ENCODE assay signal across 1 cellular context in the genomic region with DNA sequence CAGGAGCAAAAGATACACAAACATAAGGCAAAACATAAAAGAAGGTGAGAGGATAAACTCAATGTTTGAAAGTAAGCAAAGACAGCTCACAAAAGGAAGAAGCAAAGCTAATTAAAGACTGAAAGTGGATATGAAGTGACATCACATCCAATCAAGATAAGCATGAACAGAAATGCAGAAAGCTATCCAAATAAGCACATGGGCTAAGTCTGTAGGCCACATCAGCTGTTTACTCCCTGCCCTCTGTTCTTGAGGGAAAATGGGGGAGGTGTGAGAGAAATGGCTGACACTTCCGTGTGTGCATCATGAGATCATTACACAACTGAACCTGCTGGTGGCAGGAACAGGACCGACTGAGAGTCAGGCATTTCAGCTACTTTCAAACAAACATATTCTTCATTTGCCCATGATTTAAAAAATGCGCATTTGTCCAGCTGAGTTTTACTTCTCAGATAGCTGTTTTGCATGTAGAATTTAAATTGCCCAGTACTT.
TF ChIP-seq lines count a peak whose summit lies in the region.

No MANE protein-coding gene starts in this region.

TF ChIP-seq in HEK293, 187 proteins besides CTCF, POLR2A, EP300 and RAD21 (continued from another document and continues in another):
- TF ChIP-seq, protein P1, sequence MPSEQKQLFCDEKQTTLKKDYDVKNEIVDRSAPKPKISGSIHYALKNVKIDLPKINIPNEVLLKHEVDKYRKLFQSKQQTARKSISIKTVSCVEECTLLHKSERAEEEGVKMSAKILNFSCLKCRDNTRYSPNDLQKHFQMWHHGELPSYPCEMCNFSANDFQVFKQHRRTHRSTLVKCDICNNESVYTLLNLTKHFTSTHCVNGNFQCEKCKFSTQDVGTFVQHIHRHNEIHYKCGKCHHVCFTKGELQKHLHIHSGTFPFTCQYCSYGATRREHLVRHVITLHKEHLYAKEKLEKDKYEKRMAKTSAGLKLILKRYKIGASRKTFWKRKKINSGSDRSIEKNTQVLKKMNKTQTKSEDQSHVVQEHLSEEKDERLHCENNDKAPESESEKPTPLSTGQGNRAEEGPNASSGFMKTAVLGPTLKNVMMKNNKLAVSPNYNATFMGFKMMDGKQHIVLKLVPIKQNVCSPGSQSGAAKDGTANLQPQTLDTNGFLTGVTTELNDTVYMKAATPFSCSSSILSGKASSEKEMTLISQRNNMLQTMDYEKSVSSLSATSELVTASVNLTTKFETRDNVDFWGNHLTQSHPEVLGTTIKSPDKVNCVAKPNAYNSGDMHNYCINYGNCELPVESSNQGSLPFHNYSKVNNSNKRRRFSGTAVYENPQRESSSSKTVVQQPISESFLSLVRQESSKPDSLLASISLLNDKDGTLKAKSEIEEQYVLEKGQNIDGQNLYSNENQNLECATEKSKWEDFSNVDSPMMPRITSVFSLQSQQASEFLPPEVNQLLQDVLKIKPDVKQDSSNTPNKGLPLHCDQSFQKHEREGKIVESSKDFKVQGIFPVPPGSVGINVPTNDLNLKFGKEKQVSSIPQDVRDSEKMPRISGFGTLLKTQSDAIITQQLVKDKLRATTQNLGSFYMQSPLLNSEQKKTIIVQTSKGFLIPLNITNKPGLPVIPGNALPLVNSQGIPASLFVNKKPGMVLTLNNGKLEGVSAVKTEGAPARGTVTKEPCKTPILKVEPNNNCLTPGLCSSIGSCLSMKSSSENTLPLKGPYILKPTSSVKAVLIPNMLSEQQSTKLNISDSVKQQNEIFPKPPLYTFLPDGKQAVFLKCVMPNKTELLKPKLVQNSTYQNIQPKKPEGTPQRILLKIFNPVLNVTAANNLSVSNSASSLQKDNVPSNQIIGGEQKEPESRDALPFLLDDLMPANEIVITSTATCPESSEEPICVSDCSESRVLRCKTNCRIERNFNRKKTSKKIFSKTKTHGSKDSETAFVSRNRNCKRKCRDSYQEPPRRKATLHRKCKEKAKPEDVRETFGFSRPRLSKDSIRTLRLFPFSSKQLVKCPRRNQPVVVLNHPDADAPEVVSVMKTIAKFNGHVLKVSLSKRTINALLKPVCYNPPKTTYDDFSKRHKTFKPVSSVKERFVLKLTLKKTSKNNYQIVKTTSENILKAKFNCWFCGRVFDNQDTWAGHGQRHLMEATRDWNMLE (tag by site-specific recombination; conservative IDR thresholded peaks at IDR 0.05; ENCODE audit: low read depth): peak; percentile 67
- TF ChIP-seq ZIC2 (tag by site-specific recombination; IDR thresholded peaks at IDR 0.05): no peak
- TF ChIP-seq ZNF221 (tag by site-specific recombination; IDR thresholded peaks at IDR 0.05; ENCODE audit: borderline replicate concordance): no peak
- peak; percentile 79 for TF ChIP-seq KLF8 (tag by site-specific recombination; IDR thresholded peaks at IDR 0.05)
- TF ChIP-seq ZNF521 (tag by site-specific recombination; IDR thresholded peaks at IDR 0.05): no peak
- peak; percentile 47; the same call in 1 of the 2 replicates for TF ChIP-seq ZNF341 (tag by site-specific recombination; IDR thresholded peaks at IDR 0.05; ENCODE audit: low read depth)
- TF ChIP-seq PRDM1 (tag by site-specific recombination; IDR thresholded peaks at IDR 0.05): peak; percentile 80
- TF ChIP-seq, protein P2, sequence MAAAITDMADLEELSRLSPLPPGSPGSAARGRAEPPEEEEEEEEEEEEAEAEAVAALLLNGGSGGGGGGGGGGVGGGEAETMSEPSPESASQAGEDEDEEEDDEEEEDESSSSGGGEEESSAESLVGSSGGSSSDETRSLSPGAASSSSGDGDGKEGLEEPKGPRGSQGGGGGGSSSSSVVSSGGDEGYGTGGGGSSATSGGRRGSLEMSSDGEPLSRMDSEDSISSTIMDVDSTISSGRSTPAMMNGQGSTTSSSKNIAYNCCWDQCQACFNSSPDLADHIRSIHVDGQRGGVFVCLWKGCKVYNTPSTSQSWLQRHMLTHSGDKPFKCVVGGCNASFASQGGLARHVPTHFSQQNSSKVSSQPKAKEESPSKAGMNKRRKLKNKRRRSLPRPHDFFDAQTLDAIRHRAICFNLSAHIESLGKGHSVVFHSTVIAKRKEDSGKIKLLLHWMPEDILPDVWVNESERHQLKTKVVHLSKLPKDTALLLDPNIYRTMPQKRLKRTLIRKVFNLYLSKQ (tag by site-specific recombination; IDR thresholded peaks at IDR 0.05; ENCODE audit: borderline replicate concordance): no peak
- TF ChIP-seq ZNF501 (tag by site-specific recombination; IDR thresholded peaks at IDR 0.05): peak; percentile 60; the same call in 1 of the 2 replicates
- TF ChIP-seq, protein P3, sequence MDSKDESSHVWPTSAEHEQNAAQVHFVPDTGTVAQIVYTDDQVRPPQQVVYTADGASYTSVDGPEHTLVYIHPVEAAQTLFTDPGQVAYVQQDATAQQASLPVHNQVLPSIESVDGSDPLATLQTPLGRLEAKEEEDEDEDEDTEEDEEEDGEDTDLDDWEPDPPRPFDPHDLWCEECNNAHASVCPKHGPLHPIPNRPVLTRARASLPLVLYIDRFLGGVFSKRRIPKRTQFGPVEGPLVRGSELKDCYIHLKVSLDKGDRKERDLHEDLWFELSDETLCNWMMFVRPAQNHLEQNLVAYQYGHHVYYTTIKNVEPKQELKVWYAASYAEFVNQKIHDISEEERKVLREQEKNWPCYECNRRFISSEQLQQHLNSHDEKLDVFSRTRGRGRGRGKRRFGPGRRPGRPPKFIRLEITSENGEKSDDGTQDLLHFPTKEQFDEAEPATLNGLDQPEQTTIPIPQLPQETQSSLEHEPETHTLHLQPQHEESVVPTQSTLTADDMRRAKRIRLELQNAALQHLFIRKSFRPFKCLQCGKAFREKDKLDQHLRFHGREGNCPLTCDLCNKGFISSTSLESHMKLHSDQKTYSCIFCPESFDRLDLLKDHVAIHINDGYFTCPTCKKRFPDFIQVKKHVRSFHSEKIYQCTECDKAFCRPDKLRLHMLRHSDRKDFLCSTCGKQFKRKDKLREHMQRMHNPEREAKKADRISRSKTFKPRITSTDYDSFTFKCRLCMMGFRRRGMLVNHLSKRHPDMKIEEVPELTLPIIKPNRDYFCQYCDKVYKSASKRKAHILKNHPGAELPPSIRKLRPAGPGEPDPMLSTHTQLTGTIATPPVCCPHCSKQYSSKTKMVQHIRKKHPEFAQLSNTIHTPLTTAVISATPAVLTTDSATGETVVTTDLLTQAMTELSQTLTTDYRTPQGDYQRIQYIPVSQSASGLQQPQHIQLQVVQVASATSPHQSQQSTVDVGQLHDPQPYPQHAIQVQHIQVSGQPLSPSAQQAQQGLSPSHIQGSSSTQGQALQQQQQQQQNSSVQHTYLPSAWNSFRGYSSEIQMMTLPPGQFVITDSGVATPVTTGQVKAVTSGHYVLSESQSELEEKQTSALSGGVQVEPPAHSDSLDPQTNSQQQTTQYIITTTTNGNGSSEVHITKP (tag by site-specific recombination; IDR thresholded peaks at IDR 0.05): peak; percentile 36; the same call in 1 of the 2 replicates
- peak; percentile 48; the same call in 1 of the 2 replicates for TF ChIP-seq ZNF2 (tag by site-specific recombination; IDR thresholded peaks at IDR 0.05)
- TF ChIP-seq ZNF426 (tag by site-specific recombination; IDR thresholded peaks at IDR 0.05): no peak
- TF ChIP-seq TRIM28 (IDR thresholded peaks at IDR 0.05; ENCODE audit: borderline replicate concordance, low read length): no peak; the same call in 1 of the 2 replicates
- TF ChIP-seq KLF10 (tag by site-specific recombination; IDR thresholded peaks at IDR 0.05): peak; percentile 60; the same call in 1 of the 2 replicates
- no peak for TF ChIP-seq ZNF747 (tag by site-specific recombination; IDR thresholded peaks at IDR 0.05)
- TF ChIP-seq ZNF274 (IDR thresholded peaks at IDR 0.05; ENCODE audit: low read length): no peak
- TF ChIP-seq ZNF274 (tag by site-specific recombination; IDR thresholded peaks at IDR 0.05; ENCODE audit: borderline replicate concordance): no peak
- TF ChIP-seq YY2 (tag by site-specific recombination; IDR thresholded peaks at IDR 0.05): peak; percentile 75
- 0 out of 2 replicates have a peak, but pooled peaks have one; percentile 58 for TF ChIP-seq ZNF792 (tag by site-specific recombination; IDR thresholded peaks at IDR 0.05)
- TF ChIP-seq, protein P4, sequence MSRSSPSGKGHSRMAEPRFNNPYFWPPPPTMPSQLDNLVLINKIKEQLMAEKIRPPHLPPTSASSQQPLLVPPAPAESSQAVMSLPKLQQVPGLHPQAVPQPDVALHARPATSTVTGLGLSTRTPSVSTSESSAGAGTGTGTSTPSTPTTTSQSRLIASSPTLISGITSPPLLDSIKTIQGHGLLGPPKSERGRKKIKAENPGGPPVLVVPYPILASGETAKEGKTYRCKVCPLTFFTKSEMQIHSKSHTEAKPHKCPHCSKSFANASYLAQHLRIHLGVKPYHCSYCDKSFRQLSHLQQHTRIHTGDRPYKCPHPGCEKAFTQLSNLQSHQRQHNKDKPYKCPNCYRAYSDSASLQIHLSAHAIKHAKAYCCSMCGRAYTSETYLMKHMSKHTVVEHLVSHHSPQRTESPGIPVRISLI (tag by site-specific recombination; IDR thresholded peaks at IDR 0.05): no peak; the same call in none of the 2 replicates
- TF ChIP-seq, protein P5, sequence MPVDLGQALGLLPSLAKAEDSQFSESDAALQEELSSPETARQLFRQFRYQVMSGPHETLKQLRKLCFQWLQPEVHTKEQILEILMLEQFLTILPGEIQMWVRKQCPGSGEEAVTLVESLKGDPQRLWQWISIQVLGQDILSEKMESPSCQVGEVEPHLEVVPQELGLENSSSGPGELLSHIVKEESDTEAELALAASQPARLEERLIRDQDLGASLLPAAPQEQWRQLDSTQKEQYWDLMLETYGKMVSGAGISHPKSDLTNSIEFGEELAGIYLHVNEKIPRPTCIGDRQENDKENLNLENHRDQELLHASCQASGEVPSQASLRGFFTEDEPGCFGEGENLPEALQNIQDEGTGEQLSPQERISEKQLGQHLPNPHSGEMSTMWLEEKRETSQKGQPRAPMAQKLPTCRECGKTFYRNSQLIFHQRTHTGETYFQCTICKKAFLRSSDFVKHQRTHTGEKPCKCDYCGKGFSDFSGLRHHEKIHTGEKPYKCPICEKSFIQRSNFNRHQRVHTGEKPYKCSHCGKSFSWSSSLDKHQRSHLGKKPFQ (tag by site-specific recombination; IDR thresholded peaks at IDR 0.05): no peak
- no peak for TF ChIP-seq ZNF114 (tag by site-specific recombination; IDR thresholded peaks at IDR 0.05)
- peak; percentile 79 for TF ChIP-seq ZSCAN30 (tag by site-specific recombination; IDR thresholded peaks at IDR 0.05)
- TF ChIP-seq, protein P6, sequence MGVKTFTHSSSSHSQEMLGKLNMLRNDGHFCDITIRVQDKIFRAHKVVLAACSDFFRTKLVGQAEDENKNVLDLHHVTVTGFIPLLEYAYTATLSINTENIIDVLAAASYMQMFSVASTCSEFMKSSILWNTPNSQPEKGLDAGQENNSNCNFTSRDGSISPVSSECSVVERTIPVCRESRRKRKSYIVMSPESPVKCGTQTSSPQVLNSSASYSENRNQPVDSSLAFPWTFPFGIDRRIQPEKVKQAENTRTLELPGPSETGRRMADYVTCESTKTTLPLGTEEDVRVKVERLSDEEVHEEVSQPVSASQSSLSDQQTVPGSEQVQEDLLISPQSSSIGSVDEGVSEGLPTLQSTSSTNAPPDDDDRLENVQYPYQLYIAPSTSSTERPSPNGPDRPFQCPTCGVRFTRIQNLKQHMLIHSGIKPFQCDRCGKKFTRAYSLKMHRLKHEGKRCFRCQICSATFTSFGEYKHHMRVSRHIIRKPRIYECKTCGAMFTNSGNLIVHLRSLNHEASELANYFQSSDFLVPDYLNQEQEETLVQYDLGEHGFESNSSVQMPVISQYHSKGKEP (tag by site-specific recombination; IDR thresholded peaks at IDR 0.05): peak; percentile 11; the same call in 1 of the 2 replicates
- TF ChIP-seq ZBTB1 (tag by site-specific recombination; IDR thresholded peaks at IDR 0.05): no peak
- TF ChIP-seq, protein P7, sequence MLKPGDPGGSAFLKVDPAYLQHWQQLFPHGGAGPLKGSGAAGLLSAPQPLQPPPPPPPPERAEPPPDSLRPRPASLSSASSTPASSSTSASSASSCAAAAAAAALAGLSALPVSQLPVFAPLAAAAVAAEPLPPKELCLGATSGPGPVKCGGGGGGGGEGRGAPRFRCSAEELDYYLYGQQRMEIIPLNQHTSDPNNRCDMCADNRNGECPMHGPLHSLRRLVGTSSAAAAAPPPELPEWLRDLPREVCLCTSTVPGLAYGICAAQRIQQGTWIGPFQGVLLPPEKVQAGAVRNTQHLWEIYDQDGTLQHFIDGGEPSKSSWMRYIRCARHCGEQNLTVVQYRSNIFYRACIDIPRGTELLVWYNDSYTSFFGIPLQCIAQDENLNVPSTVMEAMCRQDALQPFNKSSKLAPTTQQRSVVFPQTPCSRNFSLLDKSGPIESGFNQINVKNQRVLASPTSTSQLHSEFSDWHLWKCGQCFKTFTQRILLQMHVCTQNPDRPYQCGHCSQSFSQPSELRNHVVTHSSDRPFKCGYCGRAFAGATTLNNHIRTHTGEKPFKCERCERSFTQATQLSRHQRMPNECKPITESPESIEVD (tag by site-specific recombination; IDR thresholded peaks at IDR 0.05): 0 out of 2 replicates have a peak, but pooled peaks have one; percentile 47
- TF ChIP-seq, protein P8, sequence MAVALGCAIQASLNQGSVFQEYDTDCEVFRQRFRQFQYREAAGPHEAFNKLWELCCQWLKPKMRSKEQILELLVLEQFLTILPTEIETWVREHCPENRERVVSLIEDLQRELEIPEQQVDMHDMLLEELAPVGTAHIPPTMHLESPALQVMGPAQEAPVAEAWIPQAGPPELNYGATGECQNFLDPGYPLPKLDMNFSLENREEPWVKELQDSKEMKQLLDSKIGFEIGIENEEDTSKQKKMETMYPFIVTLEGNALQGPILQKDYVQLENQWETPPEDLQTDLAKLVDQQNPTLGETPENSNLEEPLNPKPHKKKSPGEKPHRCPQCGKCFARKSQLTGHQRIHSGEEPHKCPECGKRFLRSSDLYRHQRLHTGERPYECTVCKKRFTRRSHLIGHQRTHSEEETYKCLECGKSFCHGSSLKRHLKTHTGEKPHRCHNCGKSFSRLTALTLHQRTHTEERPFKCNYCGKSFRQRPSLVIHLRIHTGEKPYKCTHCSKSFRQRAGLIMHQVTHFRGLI (tag by site-specific recombination; IDR thresholded peaks at IDR 0.05): no peak
- TF ChIP-seq ZNF391 (tag by site-specific recombination; IDR thresholded peaks at IDR 0.05; ENCODE audit: borderline replicate concordance, low read depth): peak; percentile 70; the same call in 1 of the 2 replicates
- no peak for TF ChIP-seq ZNF175 (tag by site-specific recombination; IDR thresholded peaks at IDR 0.05)
- TF ChIP-seq EGR2 (tag by site-specific recombination; IDR thresholded peaks at IDR 0.05; ENCODE audit: low read depth): no peak
- no peak for TF ChIP-seq ZNF211 (tag by site-specific recombination; IDR thresholded peaks at IDR 0.05; ENCODE audit: low read depth)
- no peak for TF ChIP-seq ZNF530 (tag by site-specific recombination; IDR thresholded peaks at IDR 0.05; ENCODE audit: low read depth)
- TF ChIP-seq, protein P9, sequence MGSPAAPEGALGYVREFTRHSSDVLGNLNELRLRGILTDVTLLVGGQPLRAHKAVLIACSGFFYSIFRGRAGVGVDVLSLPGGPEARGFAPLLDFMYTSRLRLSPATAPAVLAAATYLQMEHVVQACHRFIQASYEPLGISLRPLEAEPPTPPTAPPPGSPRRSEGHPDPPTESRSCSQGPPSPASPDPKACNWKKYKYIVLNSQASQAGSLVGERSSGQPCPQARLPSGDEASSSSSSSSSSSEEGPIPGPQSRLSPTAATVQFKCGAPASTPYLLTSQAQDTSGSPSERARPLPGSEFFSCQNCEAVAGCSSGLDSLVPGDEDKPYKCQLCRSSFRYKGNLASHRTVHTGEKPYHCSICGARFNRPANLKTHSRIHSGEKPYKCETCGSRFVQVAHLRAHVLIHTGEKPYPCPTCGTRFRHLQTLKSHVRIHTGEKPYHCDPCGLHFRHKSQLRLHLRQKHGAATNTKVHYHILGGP (tag by site-specific recombination; IDR thresholded peaks at IDR 0.05): 0 out of 2 replicates have a peak, but pooled peaks have one; percentile 11
- TF ChIP-seq GLI4 (tag by site-specific recombination; IDR thresholded peaks at IDR 0.05): no peak
- TF ChIP-seq SP7 (tag by site-specific recombination; IDR thresholded peaks at IDR 0.05): peak; percentile 87
